25 cellular contexts compared by ENCODE assay signal in the genomic region with DNA sequence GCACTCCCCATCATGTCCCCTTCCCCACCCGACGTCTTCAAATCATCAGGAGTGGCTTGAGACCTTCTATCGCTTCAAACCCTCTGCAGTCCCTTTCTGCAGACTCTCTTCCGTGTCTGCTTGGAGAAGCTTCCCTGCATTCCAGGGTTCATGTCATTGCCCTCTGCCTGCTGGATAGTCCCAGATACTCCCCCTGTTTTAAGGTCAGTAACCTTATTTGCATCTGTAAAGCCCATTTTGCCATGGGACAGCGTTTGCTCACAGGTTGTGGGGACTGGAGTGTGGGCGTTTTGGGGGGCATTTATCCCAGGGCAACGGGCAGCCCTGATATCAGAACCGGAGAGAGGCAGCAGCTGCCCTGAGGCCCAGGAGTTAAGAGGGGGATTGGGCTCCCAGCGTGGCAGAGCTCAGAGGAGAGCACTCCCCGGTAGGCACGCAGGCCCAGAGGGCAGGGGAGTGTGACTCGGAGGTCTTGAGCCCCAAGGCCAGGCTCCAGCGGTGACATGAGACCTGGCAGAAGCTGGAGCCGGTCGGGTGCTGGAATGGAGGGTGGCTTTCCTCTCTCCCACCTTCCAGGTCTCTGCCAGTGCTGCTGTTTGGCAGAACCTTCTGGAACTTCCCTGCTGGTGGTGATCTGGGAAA.
"Had no signal": no experiment of that assay in that cellular context is flagged by ENCODE, and none has a peak within 500 bp of the region (broad histone marks: within the 10 kb centered on the region; RNA-seq: fewer than 3 reads in every experiment).

No MANE protein-coding gene starts in this region.

- H3K9me3 ChIP-seq: esophagus squamous epithelium, heart right ventricle, left ventricle myocardium inferior, sigmoid colon, stomach, thyroid gland, upper lobe of right lung had no signal

- H3K27ac Mint-ChIP-seq: nephron; progenitor cell of endocrine pancreas; stimulated activated naive B cell treated with anti-CD40 and anti-IgM and Interleukin-4, amounts not matched to agents 10 μg/mL and 1 μg/mL and 100 μg/mL, for 72 hours had no signal

- ATAC-seq: activated naive CD4-positive, alpha-beta T cell treated with anti-CD3 and anti-CD28 coated beads, Interleukin-2, amount 50 U/mL, for 72 hours; heart right ventricle; stimulated activated naive B cell treated with anti-CD40 and anti-IgM and Interleukin-4, amounts not matched to agents 10 μg/mL and 1 μg/mL and 100 μg/mL, for 72 hours; upper lobe of right lung had no signal

- H3K4me1 ChIP-seq: esophagus squamous epithelium, heart right ventricle, left ventricle myocardium inferior, sigmoid colon, stomach, upper lobe of right lung had no signal

- H3K4me3 ChIP-seq: esophagus squamous epithelium, heart right ventricle, left ventricle myocardium inferior, sigmoid colon, SK-N-MC, stomach, thyroid gland, upper lobe of right lung had no signal

- H3K27me3 ChIP-seq: thyroid gland, upper lobe of right lung had no signal

- H3K4me3 Mint-ChIP-seq: nephron; stimulated activated naive B cell treated with anti-CD40 and anti-IgM and Interleukin-4, amounts not matched to agents 10 μg/mL and 1 μg/mL and 100 μg/mL, for 72 hours had no signal

- H3K27ac ChIP-seq: epithelial cell of prostate, esophagus squamous epithelium, heart right ventricle, left ventricle myocardium inferior, sigmoid colon, SK-N-MC, stomach, thyroid gland, upper lobe of right lung, VCaP had no signal

- DNase-seq: activated CD4-positive, alpha-beta T cell treated with anti-CD3 and anti-CD28 coated beads for 1 hour; activated CD8-positive, alpha-beta memory T cell treated with anti-CD3 and anti-CD28 coated beads for 24 hours; anterior cingulate cortex; dermis blood vessel endothelial cell; effector CD4-positive, alpha-beta T cell; esophagus squamous epithelium; foreskin melanocyte; heart right ventricle; kidney glomerular epithelial cell; left ventricle myocardium inferior; mammary epithelial cell; midbrain; sigmoid colon; small intestine; stimulated activated CD4-positive, alpha-beta T cell treated with anti-CD3 and anti-CD28 coated beads, Interleukin-1b, Interleukin-23, amount 100 ng/mL, for 48 hours; stimulated activated naive B cell treated with anti-CD40 and anti-IgM and Interleukin-4, amounts not matched to agents 10 μg/mL and 1 μg/mL and 100 μg/mL, for 72 hours; thyroid gland; upper lobe of right lung had no signal

- H3K36me3 ChIP-seq: esophagus squamous epithelium, heart right ventricle, left ventricle myocardium inferior, sigmoid colon, stomach, thyroid gland, upper lobe of right lung had no signal

- H3K27me3 Mint-ChIP-seq: stimulated activated naive B cell treated with anti-CD40 and anti-IgM and Interleukin-4, amounts not matched to agents 10 μg/mL and 1 μg/mL and 100 μg/mL, for 72 hours had no signal
